Comparison of ENCODE assay signal across 21 cellular contexts in genomic region chr3:79906106-79906505, GRCh38.
"Had no signal": no experiment of that assay in that cellular context is flagged by ENCODE, and none has a peak within 500 bp of the region (broad histone marks: within the 10 kb centered on the region; RNA-seq: fewer than 3 reads in every experiment).

No MANE protein-coding gene starts in this region.

- DNase-seq: activated CD4-positive, alpha-beta T cell treated with anti-CD3 and anti-CD28 coated beads for 36 hours; activated CD4-positive, CD25-positive, alpha-beta regulatory T cell; activated CD8-positive, alpha-beta memory T cell treated with anti-CD3 and anti-CD28 coated beads, Interleukin-2, amount 10 ng/mL, durations not matched to agents 7 days and 5 days; activated CD8-positive, alpha-beta T cell treated with anti-CD3 and anti-CD28 coated beads, Interleukin-2, amount 10 ng/mL, durations not matched to agents 7 days and 5 days; activated naive CD8-positive, alpha-beta T cell treated with anti-CD3 and anti-CD28 coated beads, Interleukin-2, amount 50 U/mL, for 24 hours; activated T-cell treated with anti-CD3 and anti-CD28 coated beads, Interleukin-2, amount 50 U/mL, for 48 hours; body of pancreas; endodermal cell; glutamatergic neuron; left cardiac atrium; left ventricle myocardium superior; naive thymus-derived CD4-positive, alpha-beta T cell; ovary; right lobe of liver; stimulated activated CD4-positive, alpha-beta T cell treated with anti-CD3 and anti-CD28 coated beads, Interleukin-4, amount 100 ng/mL, for 1 hour; stimulated activated naive CD8-positive, alpha-beta T cell treated with anti-CD3 and anti-CD28 coated beads, Interleukin-15, Interleukin-2, amounts not matched to agents 100 U/mL and 50 U/mL, for 24 hours; T-helper 2 cell; testis; transverse colon; uterus had no signal

- ATAC-seq: activated CD4-positive, alpha-beta T cell treated with anti-CD3 and anti-CD28 coated beads for 36 hours; activated CD8-positive, alpha-beta memory T cell treated with anti-CD3 and anti-CD28 coated beads, Interleukin-2, amount 10 ng/mL, durations not matched to agents 7 days and 5 days; activated CD8-positive, alpha-beta T cell treated with anti-CD3 and anti-CD28 coated beads, Interleukin-2, amount 10 ng/mL, durations not matched to agents 7 days and 5 days; activated naive CD8-positive, alpha-beta T cell treated with anti-CD3 and anti-CD28 coated beads, Interleukin-2, amount 50 U/mL, for 24 hours; body of pancreas; left cardiac atrium; left ventricle myocardium superior; naive thymus-derived CD4-positive, alpha-beta T cell; right lobe of liver; stimulated activated naive CD8-positive, alpha-beta T cell treated with anti-CD3 and anti-CD28 coated beads, Interleukin-15, Interleukin-2, amounts not matched to agents 100 U/mL and 50 U/mL, for 24 hours had no signal

- H3K4me3 ChIP-seq: body of pancreas, esophagus muscularis mucosa, ovary, right lobe of liver, testis, transverse colon, uterus had no signal
